8 cellular contexts compared by ENCODE assay signal in genomic region chr3:10344147-10344943, GRCh38. TPM values are rescaled to one million over a fixed set of nuclear protein-coding genes. Genes with fewer than 3 reads are reported as not detected.
DNase-seq lines count a peak whose midpoint lies in the region; ATAC-seq and TF ChIP-seq lines count a peak whose summit lies in the region.

No MANE protein-coding gene starts in this region.

- H3K4me3 ChIP-seq in esophagus squamous epithelium (no peak overlapping the region), osteoblast (ENCODE audit: insufficient read depth, low read length) (no peak overlapping the region)

- no peak overlapping the region for H3K27ac ChIP-seq in esophagus squamous epithelium
- no peak overlapping the region for H3K27ac ChIP-seq in osteoblast (ENCODE audit: low read depth, low read length)

- no peak for TF ChIP-seq POLR2A in esophagus squamous epithelium (IDR thresholded peaks at IDR 0.05)

- H3K36me3 ChIP-seq in esophagus squamous epithelium (no peaks in the 10 kb centered on the region), osteoblast (ENCODE audit: insufficient read depth, low read length) (no peaks in the 10 kb centered on the region)

- H3K4me1 Mint-ChIP-seq in type B pancreatic cell (ENCODE audit: unreplicated experiment): no peaks in the 10 kb centered on the region

- H3K9me3 Mint-ChIP-seq in type B pancreatic cell: no peaks in the 10 kb centered on the region

- no peaks in the 10 kb centered on the region for H3K36me3 Mint-ChIP-seq in type B pancreatic cell

- H3K4me1 ChIP-seq in esophagus squamous epithelium (peaks cover 0 to 6% (median 0%) of the 10 kb centered on the region in 3 donors), osteoblast (ENCODE audit: insufficient read depth, low read length) (no peaks in the 10 kb centered on the region)

- no peaks in the 10 kb centered on the region for H4K20me1 ChIP-seq in osteoblast (ENCODE audit: insufficient read depth, low read length)

- no peaks in the 10 kb centered on the region for H3K9me3 ChIP-seq in esophagus squamous epithelium
- H3K9me3 ChIP-seq in osteoblast (ENCODE audit: low read depth, low read length): no peaks in the 10 kb centered on the region

- no peaks in the 10 kb centered on the region for H3K79me2 ChIP-seq in osteoblast (ENCODE audit: insufficient read depth, low read length)

- WGBS in esophagus squamous epithelium, 2 donors: 38 to 44% methylated on average over 3 of the region's 9 CpGs

- H3K4me3 Mint-ChIP-seq in type B pancreatic cell: no peak overlapping the region

- H3K27me3 ChIP-seq in esophagus squamous epithelium (peaks cover 0 to 8% (median 0%) of the 10 kb centered on the region in 4 donors), osteoblast (ENCODE audit: insufficient read depth, low read length) (no peaks in the 10 kb centered on the region)

- peaks cover 31% of the 10 kb centered on the region for H3K27me3 Mint-ChIP-seq in type B pancreatic cell

- peak; percentile 49 for DNase-seq in activated gamma-delta T cell treated with Interleukin-2 at 50 U/mL for 16 hours
- no peak for DNase-seq in activated gamma-delta T cell (lab: John Stamatoyannopoulos, UW)
- peak; percentile 34 for DNase-seq in NOMO-1 treated with DMSO at 0.1 percent for 48 hours (lab: John Stamatoyannopoulos, UW; ENCODE audit: unreplicated experiment)
- DNase-seq in activated T-cell treated with anti-CD3 and anti-CD28 coated beads, Interleukin-2, amount 50 U/mL, for 1 hour: peak; percentile 65
- DNase-seq in esophagus squamous epithelium (lab: John Stamatoyannopoulos, UW): no peak
- peak; percentile 95 for DNase-seq in osteoblast (ENCODE audit: insufficient read length, low spot score, missing footprints)
- no peak for DNase-seq in type B pancreatic cell (ENCODE audit: extremely low spot score, unreplicated experiment)

- intact Hi-C loops in esophagus squamous epithelium (cut with DNase I): loop anchor here (5.0 kb wide), 1 partner anchor 393 kb away; no protein-coding TSS in a partner anchor

- no peak overlapping the region for H2AFZ ChIP-seq in osteoblast (ENCODE audit: low read length)

- no peak overlapping the region for H3K27ac Mint-ChIP-seq in type B pancreatic cell

- peak; percentile 74 to 85 (median 78) for TF ChIP-seq CTCF in esophagus squamous epithelium (IDR thresholded peaks at IDR 0.05)
- peak; percentile 93 for TF ChIP-seq CTCF in osteoblast (IDR thresholded peaks at IDR 0.05; ENCODE audit: extremely low read depth, low read depth, low read length)
- TF ChIP-seq CTCF in type B pancreatic cell (conservative IDR thresholded peaks at IDR 0.05): peak; percentile 94

- no peak overlapping the region for H3K4me2 ChIP-seq in osteoblast (ENCODE audit: insufficient read depth, low read length)

- no peak for ATAC-seq in HG03039 (IDR thresholded peaks at IDR 0.05; ENCODE audit: unreplicated experiment)

RNA-seq across cellular contexts. Expression of gene SEC13, which starts 23.4 kb away (rescaled TPM):
- total RNA-seq in esophagus squamous epithelium (100 to 1,000 TPM in 2 of 4 donors, 10 to 100 TPM in 2; 80.3 to 109 (median 94.7) TPM), osteoblast (201 and 204 TPM in 2 replicates), type B pancreatic cell (ENCODE audit: low replicate concordance) (134 and 183 TPM in 2 replicates)

RNA-seq across cellular contexts. Expression of gene GHRL, which starts 51.6 kb away (rescaled TPM):
- total RNA-seq in esophagus squamous epithelium (1 to 10 TPM in 1 of 4 donors, under 1 TPM in 1, not detected in 2; 0.38 to 1.5 TPM), osteoblast (under 0.01 TPM in 1 of 2 replicates, not detected in the other), type B pancreatic cell (ENCODE audit: low replicate concordance) (14.3 and 29.6 TPM in 2 replicates)

Comparison
In these comparisons a context has a peak if more than half of its experiments do, and no peak if none do; other contexts are left out.
1. DNase-seq: peak in activated gamma-delta T cell treated with Interleukin-2 at 50 U/mL for 16 hours (single experiment), NOMO-1 treated with DMSO at 0.1 percent for 48 hours (single experiment), activated T-cell treated with anti-CD3 and anti-CD28 coated beads, Interleukin-2, amount 50 U/mL, for 1 hour (single experiment) and osteoblast (single experiment); none in activated gamma-delta T cell (single experiment), esophagus squamous epithelium (single experiment) and type B pancreatic cell (single experiment).
2. Peak in every context shown above with its lines, with median percentiles within 50 percentile points of each other: CTCF ChIP-seq.